ENCODE assay signal across 19 cellular contexts in the genomic region with DNA sequence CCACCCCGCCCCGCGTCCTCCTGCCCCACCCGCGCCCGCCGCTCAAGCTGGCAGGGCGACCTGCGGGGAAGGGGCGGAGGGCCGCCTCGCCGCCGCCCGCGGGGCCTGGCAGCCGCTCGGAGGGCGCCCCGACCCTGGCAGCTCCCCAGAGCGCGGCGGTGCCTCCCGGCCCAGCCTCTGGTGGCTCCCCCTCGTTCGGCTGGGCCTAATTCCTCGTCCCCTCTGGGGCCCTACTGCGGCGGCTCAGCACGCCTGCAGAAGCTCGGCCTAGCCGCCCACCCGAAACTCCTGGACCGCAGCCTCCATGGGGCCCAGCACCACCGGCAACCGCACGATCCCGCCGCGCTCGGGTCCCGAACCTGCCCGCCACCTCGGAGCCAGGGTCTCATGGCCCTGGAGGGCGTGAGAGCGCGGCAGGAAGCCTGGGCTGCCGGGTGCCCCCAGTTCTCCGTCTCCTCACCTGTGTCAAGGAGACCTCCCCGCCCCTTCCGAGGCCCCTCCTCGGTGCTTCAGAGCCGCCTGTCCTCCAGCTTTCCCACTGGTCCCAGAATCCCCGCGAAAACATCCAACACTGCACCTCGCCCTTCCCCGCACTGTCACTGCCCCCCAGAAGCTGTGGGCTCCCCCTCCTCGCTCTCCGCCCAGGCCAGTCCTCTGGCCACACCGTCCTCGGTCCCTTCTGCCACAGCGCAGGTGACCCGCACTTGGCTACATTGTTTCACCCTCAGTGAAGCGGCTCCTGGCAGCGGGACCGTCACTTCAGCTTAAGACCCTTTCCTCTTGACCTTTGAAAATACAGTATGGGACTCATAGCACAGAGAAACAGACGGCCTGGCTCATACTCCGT. TPM values are rescaled to one million over a fixed set of nuclear protein-coding genes. Genes with fewer than 3 reads are reported as not detected.
DNase-seq lines count a peak whose midpoint lies in the region; ATAC-seq and TF ChIP-seq lines count a peak whose summit lies in the region.
"Had no signal": no experiment of that assay in that cellular context is flagged by ENCODE, and none has a peak within 500 bp of the region (broad histone marks: within the 10 kb centered on the region; RNA-seq: fewer than 3 reads in every experiment).

No MANE protein-coding gene starts in this region.

- intact Hi-C loops in activated CD4-positive, alpha-beta T cell treated with anti-CD3 and anti-CD28 coated beads, Interleukin-2, amount 10 ng/mL, durations not matched to agents 24 days and 14 days (cut with micrococcal nuclease) = no loop called here
- intact Hi-C loops in CD14-positive monocyte (cut with micrococcal nuclease) = no loop called here

- H2AFZ ChIP-seq in H9 (ENCODE audit: low read length) = no peak overlapping the region
- H2AFZ ChIP-seq in neuronal stem cell (ENCODE audit: low read length) = peak overlapping the region; percentile 22

- H3K4ac ChIP-seq in H9 (ENCODE audit: low read depth, low read length) = no peak overlapping the region
- H3K4ac ChIP-seq in neuronal stem cell (ENCODE audit: low read length) = no peak overlapping the region

- H3K18ac ChIP-seq in H9 (ENCODE audit: insufficient read length, low read depth, low read length) = no peak overlapping the region
- peak overlapping the region; percentile 17 for H3K18ac ChIP-seq in neuronal stem cell (ENCODE audit: low read length)

- H2BK20ac ChIP-seq in H9 (ENCODE audit: low read depth, low read length, poor library complexity, severe bottlenecking) = no peak overlapping the region

- H3T11ph ChIP-seq in H9 (ENCODE audit: low read length) = no peak overlapping the region

- no peak overlapping the region for H2AK5ac ChIP-seq in H9 (ENCODE audit: insufficient read length, low read length)
- peak overlapping the region; percentile 84 for H2AK5ac ChIP-seq in neuronal stem cell (ENCODE audit: low read depth, low read length)

- H3K4me2 ChIP-seq in H9 (ENCODE audit: insufficient read depth, insufficient read length, low read length) (no peak overlapping the region), neuronal stem cell (ENCODE audit: insufficient read depth, low read length, poor library complexity, severe bottlenecking) (peak overlapping the region; percentile 18)

- no peaks in the 10 kb centered on the region for H3K36me3 ChIP-seq in neuronal stem cell (replicated peaks in 1 of 2; ENCODE audit: control insufficient read depth in 2 of 2, insufficient read depth in 2 of 2, low read length in 2 of 2)
- H3K36me3 ChIP-seq: ascending aorta, esophagus squamous epithelium, heart left ventricle, SJCRH30 had no signal

- no peak overlapping the region for H4K8ac ChIP-seq in H9 (replicated peaks; ENCODE audit: insufficient read length, low read depth, low read length)
- no peak overlapping the region for H4K8ac ChIP-seq in neuronal stem cell (ENCODE audit: low read depth, low read length)

- H3K4me1 ChIP-seq in H9 (ENCODE audit: insufficient read depth, low read length) (no peaks in the 10 kb centered on the region), neuronal stem cell (ENCODE audit: control insufficient read depth in 2 of 2, insufficient read depth in 1 of 2, low read depth in 1 of 2, low read length in 2 of 2) (no peaks in the 10 kb centered on the region)
- H3K4me1 ChIP-seq: SJCRH30 had no signal

- no peak overlapping the region for H3K9ac ChIP-seq in H9 (ENCODE audit: extremely low read depth, insufficient read length, low read length)
- H3K9ac ChIP-seq in neuronal stem cell (ENCODE audit: low read depth, low read length, poor library complexity) = no peak overlapping the region

- WGBS in H9 (ENCODE audit: extremely low coverage, insufficient read length, low lambda C conversion rate) = no CpG with 5 or more reads among the region's 68 CpGs
- no CpG with 5 or more reads among the region's 68 CpGs for WGBS in neuronal stem cell (ENCODE audit: extremely low coverage in 2 of 2, insufficient read length in 2 of 2, insufficient replicate concordance in 1 of 2), 2 donors

- no peak overlapping the region for H4K91ac ChIP-seq in H9 (ENCODE audit: insufficient read length, low read depth, low read length)
- H4K91ac ChIP-seq in neuronal stem cell (ENCODE audit: low read depth, low read length, poor library complexity) = no peak overlapping the region

- H3K4me1 Mint-ChIP-seq in activated CD4-positive, alpha-beta T cell treated with anti-CD3 and anti-CD28 coated beads, Interleukin-2, amount 10 ng/mL, durations not matched to agents 24 days and 14 days = peaks cover 3% of the 10 kb centered on the region
- H3K4me1 Mint-ChIP-seq in H9 = peaks cover 12 to 20% of the 10 kb centered on the region in 2 experiments
- H3K4me1 Mint-ChIP-seq in CD14-positive monocyte = peaks cover 8% of the 10 kb centered on the region

- H3K27ac Mint-ChIP-seq in activated CD4-positive, alpha-beta T cell treated with anti-CD3 and anti-CD28 coated beads, Interleukin-2, amount 10 ng/mL, durations not matched to agents 24 days and 14 days = no peak overlapping the region
- H3K27ac Mint-ChIP-seq in H9 (no peak overlapping the region), CD14-positive monocyte (no peak overlapping the region)
- H3K27ac Mint-ChIP-seq: HFFc6, progenitor cell of endocrine pancreas had no signal

- H3K23me2 ChIP-seq in H9 (ENCODE audit: insufficient read length, low read depth, low read length, poor library complexity, severe bottlenecking) = peaks cover 2% of the 10 kb centered on the region

- H3K27me3 Mint-ChIP-seq in activated CD4-positive, alpha-beta T cell treated with anti-CD3 and anti-CD28 coated beads, Interleukin-2, amount 10 ng/mL, durations not matched to agents 24 days and 14 days = peaks cover 54% of the 10 kb centered on the region
- H3K27me3 Mint-ChIP-seq in H9 (ENCODE audit: low read depth) (peaks cover 89% of the 10 kb centered on the region), CD14-positive monocyte (ENCODE audit: low read depth in 3 of 3) (peaks cover 67 to 81% (median 71%) of the 10 kb centered on the region in 3 donors)

- H3K9me3 Mint-ChIP-seq in activated CD4-positive, alpha-beta T cell treated with anti-CD3 and anti-CD28 coated beads, Interleukin-2, amount 10 ng/mL, durations not matched to agents 24 days and 14 days = no peaks in the 10 kb centered on the region
- H3K9me3 Mint-ChIP-seq in H9 (peaks cover 13 to 14% of the 10 kb centered on the region in 2 experiments), CD14-positive monocyte (peaks cover 0 to 14% (median 13%) of the 10 kb centered on the region in 7 donors)

- H2BK15ac ChIP-seq in H9 (ENCODE audit: low read depth, low read length) = no peak overlapping the region
- H2BK15ac ChIP-seq in neuronal stem cell (ENCODE audit: low read length) = no peak overlapping the region

- peak overlapping the region; percentile 81 for H3K4me3 Mint-ChIP-seq in activated CD4-positive, alpha-beta T cell treated with anti-CD3 and anti-CD28 coated beads, Interleukin-2, amount 10 ng/mL, durations not matched to agents 24 days and 14 days
- peak overlapping the region; percentile 34 to 78 for H3K4me3 Mint-ChIP-seq in H9
- H3K4me3 Mint-ChIP-seq in CD14-positive monocyte = peak overlapping the region in 1 of 2 donors; percentile 84
- H3K4me3 Mint-ChIP-seq: HFFc6 had no signal

- H3K27me3 ChIP-seq in H9 (ENCODE audit: insufficient read depth, low read length) (peaks cover 48% of the 10 kb centered on the region), neuronal stem cell (ENCODE audit: control insufficient read depth in 3 of 3, insufficient read depth in 3 of 3, low read depth in 1 of 3, low read length in 3 of 3) (peaks cover 39 to 79% (median 77%) of the 10 kb centered on the region in 3 experiments)

- no peak for TF ChIP-seq CTCF in H9 (conservative IDR thresholded peaks at IDR 0.05)
- no peak for TF ChIP-seq CTCF in coronary artery (IDR thresholded peaks at IDR 0.05)
- no peak for TF ChIP-seq CTCF in CD14-positive monocyte (IDR thresholded peaks at IDR 0.05)

- peaks cover 4% of the 10 kb centered on the region for H3K36me3 Mint-ChIP-seq in activated CD4-positive, alpha-beta T cell treated with anti-CD3 and anti-CD28 coated beads, Interleukin-2, amount 10 ng/mL, durations not matched to agents 24 days and 14 days (ENCODE audit: low read depth)
- H3K36me3 Mint-ChIP-seq in H9 (ENCODE audit: insufficient read depth in 1 of 3, low read depth in 3 of 3) (peaks cover 0 to 9% (median 5%) of the 10 kb centered on the region in 3 experiments; a peak in 6 of 7 replicates), CD14-positive monocyte (peaks cover 0 to 10% of the 10 kb centered on the region in 2 donors)

- no peaks in the 10 kb centered on the region for H3K79me2 ChIP-seq in H9 (ENCODE audit: insufficient read depth, low read length)

- H3K27ac ChIP-seq in H9 (ENCODE audit: insufficient read length, low read depth, low read length) (no peak overlapping the region), coronary artery (no peak overlapping the region), neuronal stem cell (replicated peaks; ENCODE audit: low read length) (no peak overlapping the region)
- H3K27ac ChIP-seq: ascending aorta, esophagus squamous epithelium, heart left ventricle, SJCRH30 had no signal

- H3K79me1 ChIP-seq in H9 (ENCODE audit: insufficient read depth, low read depth, low read length, poor library complexity, severe bottlenecking) (no peaks in the 10 kb centered on the region), neuronal stem cell (ENCODE audit: low read depth, low read length) (no peaks in the 10 kb centered on the region)

- H3K23ac ChIP-seq in H9 (ENCODE audit: insufficient read length, low read depth, low read length) = no peak overlapping the region
- peak overlapping the region; percentile 93 for H3K23ac ChIP-seq in neuronal stem cell (ENCODE audit: low read depth, low read length, poor library complexity)

- H3K14ac ChIP-seq in H9 (ENCODE audit: insufficient read depth, low read length) (no peak overlapping the region; the same call in 1 of the 2 replicates), neuronal stem cell (ENCODE audit: low read length) (peak overlapping the region; percentile 38)

- H3K9me3 ChIP-seq in H9 (ENCODE audit: control insufficient read depth, low read depth, low read length) (no peaks in the 10 kb centered on the region), neuronal stem cell (replicated peaks in 1 of 2; ENCODE audit: control insufficient read depth in 2 of 2, insufficient read depth in 1 of 2, low read depth in 1 of 2, low read length in 2 of 2) (peaks cover 8 to 9% of the 10 kb centered on the region in 2 donors)
- H3K9me3 ChIP-seq: ascending aorta, heart left ventricle, SJCRH30 had no signal

- H2BK120ac ChIP-seq in H9 (ENCODE audit: low read depth, low read length, poor library complexity, severe bottlenecking) = no peak overlapping the region
- no peak overlapping the region for H2BK120ac ChIP-seq in neuronal stem cell (ENCODE audit: low read depth, low read length)

- no peak overlapping the region for H3K56ac ChIP-seq in H9 (ENCODE audit: insufficient read length, low read depth, low read length)

- H2BK5ac ChIP-seq in H9 (ENCODE audit: insufficient read length, low read length) = no peak overlapping the region
- H2BK5ac ChIP-seq in neuronal stem cell (ENCODE audit: low read length) = peak overlapping the region; percentile 24

- H2BK12ac ChIP-seq in H9 (ENCODE audit: insufficient read length, low read depth, low read length) (no peak overlapping the region), neuronal stem cell (ENCODE audit: low read length) (no peak overlapping the region)

- no peak overlapping the region for H4K5ac ChIP-seq in H9 (ENCODE audit: insufficient read length, low read depth, low read length)

- DNase-seq in activated CD4-positive, alpha-beta T cell treated with anti-CD3 and anti-CD28 coated beads, Interleukin-2, amount 10 ng/mL, durations not matched to agents 24 days and 14 days = no peak
- no peak for DNase-seq in activated CD4-positive, alpha-beta T cell treated with anti-CD3 and anti-CD28 coated beads for 48 hours
- DNase-seq in H9 (no peak), coronary artery (ENCODE audit: low spot score) (no peak), neuronal stem cell (ENCODE audit: low spot score) (no peak), CD14-positive monocyte (ENCODE audit: low spot score) (no peak), kidney glomerular epithelial cell (lab: John Stamatoyannopoulos, UW) (no peak)
- DNase-seq: COR-L47, esophagus squamous epithelium, heart left ventricle, HFFc6, NCI-H1436 treated with DMSO at 0.1 percent for 48 hours, NCI-H446 treated with DMSO at 0.1 percent for 48 hours, SJCRH30 had no signal

- no peaks in the 10 kb centered on the region for H4K20me1 ChIP-seq in H9 (ENCODE audit: control insufficient read depth, insufficient read depth, insufficient read length)

- peak overlapping the region; percentile 61 for H3K4me3 ChIP-seq in coronary artery
- H3K4me3 ChIP-seq in neuronal stem cell (ENCODE audit: low read length in 2 of 2) = no peak overlapping the region
- H3K4me3 ChIP-seq: SJCRH30 had no signal

- ATAC-seq in HG02642 (IDR thresholded peaks at IDR 0.05; ENCODE audit: poor library complexity, unreplicated experiment) = no peak
- ATAC-seq: heart left ventricle had no signal

RNA-seq across cellular contexts. Expression of gene GSC2, which starts 0.6 kb away (rescaled TPM):
- not detected in 2 replicates for total RNA-seq in activated CD4-positive, alpha-beta T cell treated with anti-CD3 and anti-CD28 coated beads, Interleukin-2, amount 10 ng/mL, durations not matched to agents 24 days and 14 days
- total RNA-seq in H9 (2021) = 0.22 TPM in 2 replicates
- not detected for polyA plus RNA-seq in neuronal stem cell (2013, experiment 1 of 2)
- not detected for polyA plus RNA-seq in neuronal stem cell (2013, experiment 2 of 2)
- not detected for polyA plus RNA-seq in CD14-positive monocyte
- total RNA-seq: A673, ascending aorta, esophagus squamous epithelium, heart left ventricle, HFFc6, progenitor cell of endocrine pancreas, SJCRH30 had no signal
- polyA plus RNA-seq: heart left ventricle, thymus had no signal

RNA-seq across cellular contexts. Expression of gene ESS2, which starts 6.3 kb away (rescaled TPM):
- total RNA-seq in activated CD4-positive, alpha-beta T cell treated with anti-CD3 and anti-CD28 coated beads, Interleukin-2, amount 10 ng/mL, durations not matched to agents 24 days and 14 days = 17.6 and 19.1 TPM in 2 replicates
- 18.7 and 19.4 TPM in 2 replicates for total RNA-seq in H9 (2021)
- 9.2 TPM for polyA plus RNA-seq in neuronal stem cell (2013, experiment 1 of 2)
- 9.2 TPM for polyA plus RNA-seq in neuronal stem cell (2013, experiment 2 of 2)
- 1 to 10 TPM; 4.0 to 5.5 TPM for polyA plus RNA-seq in CD14-positive monocyte

RNA-seq across cellular contexts. Expression of gene TSSK2, which starts 19.6 kb away (rescaled TPM):
- not detected in 2 replicates for total RNA-seq in activated CD4-positive, alpha-beta T cell treated with anti-CD3 and anti-CD28 coated beads, Interleukin-2, amount 10 ng/mL, durations not matched to agents 24 days and 14 days
- total RNA-seq in H9 (2021) = not detected in 2 replicates
- not detected for polyA plus RNA-seq in neuronal stem cell (2013, experiment 1 of 2)
- not detected for polyA plus RNA-seq in neuronal stem cell (2013, experiment 2 of 2)
- polyA plus RNA-seq in CD14-positive monocyte = not detected
- total RNA-seq: A673, ascending aorta, HFFc6, progenitor cell of endocrine pancreas, SJCRH30 had no signal

RNA-seq across cellular contexts. Expression of gene SLC25A1, which starts 27.8 kb away (rescaled TPM):
- total RNA-seq in activated CD4-positive, alpha-beta T cell treated with anti-CD3 and anti-CD28 coated beads, Interleukin-2, amount 10 ng/mL, durations not matched to agents 24 days and 14 days = 39.4 and 41.2 TPM in 2 replicates
- 151 and 156 TPM in 2 replicates for total RNA-seq in H9 (2021)
- 75.2 TPM for polyA plus RNA-seq in neuronal stem cell (2013, experiment 1 of 2)
- polyA plus RNA-seq in neuronal stem cell (2013, experiment 2 of 2) = 71.9 TPM
- 10 to 100 TPM; 35.1 to 37.4 TPM for polyA plus RNA-seq in CD14-positive monocyte

RNA-seq across cellular contexts. Expression of gene DGCR2, which starts 28.5 kb away (rescaled TPM):
- total RNA-seq in activated CD4-positive, alpha-beta T cell treated with anti-CD3 and anti-CD28 coated beads, Interleukin-2, amount 10 ng/mL, durations not matched to agents 24 days and 14 days = 23.8 and 25.5 TPM in 2 replicates
- 47.2 and 50.7 TPM in 2 replicates for total RNA-seq in H9 (2021)
- polyA plus RNA-seq in neuronal stem cell (2013, experiment 1 of 2) = 31.2 TPM
- polyA plus RNA-seq in neuronal stem cell (2013, experiment 2 of 2) = 31.1 TPM
- 10 to 100 TPM; 28.9 to 37.0 TPM for polyA plus RNA-seq in CD14-positive monocyte
